Comparison of ENCODE assay signal across 29 cellular contexts in the genomic region with DNA sequence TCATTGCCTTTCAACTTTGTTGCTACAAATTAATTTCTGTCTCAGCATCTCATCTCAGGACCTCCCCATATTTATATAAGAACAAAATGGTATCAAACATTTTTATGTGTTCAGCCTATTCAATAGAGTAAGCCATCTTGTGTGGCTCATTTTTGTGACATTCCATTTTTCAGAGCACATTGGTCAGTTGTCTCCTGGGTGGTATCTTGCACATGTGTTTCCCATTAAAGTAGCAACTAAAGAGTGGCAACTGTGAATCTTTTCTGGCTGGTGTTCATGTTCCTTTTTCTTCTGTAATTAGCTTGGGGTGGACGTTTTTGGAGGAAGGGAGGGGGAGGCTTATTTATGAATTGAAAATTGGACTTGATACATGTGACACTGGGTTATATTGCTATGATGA. TPM values are rescaled to one million over a fixed set of nuclear protein-coding genes. Genes with fewer than 3 reads are reported as not detected.
"Had no signal": no experiment of that assay in that cellular context is flagged by ENCODE, and none has a peak within 500 bp of the region (broad histone marks: within the 10 kb centered on the region; RNA-seq: fewer than 3 reads in every experiment).

No MANE protein-coding gene starts in this region.

- H3K9me3 ChIP-seq: adrenal gland, body of pancreas, breast epithelium, SJCRH30 had no signal

- H3K27ac Mint-ChIP-seq: activated CD4-positive, alpha-beta T cell treated with anti-CD3 and anti-CD28 coated beads, Interleukin-2, amount 10 ng/mL, durations not matched to agents 24 days and 14 days; activated CD8-positive, alpha-beta T cell treated with anti-CD3 and anti-CD28 coated beads, Interleukin-2, amount 10 ng/mL, durations not matched to agents 7 days and 5 days; activated naive CD4-positive, alpha-beta T cell treated with anti-CD3 and anti-CD28 coated beads for 36 hours; activated naive CD4-positive, alpha-beta T cell treated with anti-CD3 and anti-CD28 coated beads, Interleukin-2, amount 50 U/mL, for 72 hours; activated T-helper 1 cell treated with anti-CD3 and anti-CD28 coated beads, Interleukin-12 subunit alpha, Interleukin-12 subunit beta, Interleukin-2, Interleukin-4 antibody, amounts not matched to agents 30 ng/mL and 10 ng/mL and 1 ng/mL, durations not matched to agents 14 hours and 24 hours and 36 hours had no signal

- DNase-seq: activated CD4-positive, alpha-beta T cell treated with anti-CD3 and anti-CD28 coated beads, Interleukin-2, amount 10 ng/mL, durations not matched to agents 24 days and 14 days; activated CD4-positive, alpha-beta T cell treated with anti-CD3 and anti-CD28 coated beads, Interleukin-2, amount 50 U/mL, for 48 hours; activated CD8-positive, alpha-beta memory T cell treated with anti-CD3 and anti-CD28 coated beads, Interleukin-2, amount 50 U/mL, for 4 hours; activated CD8-positive, alpha-beta T cell treated with anti-CD3 and anti-CD28 coated beads, Interleukin-2, amount 10 ng/mL, durations not matched to agents 7 days and 5 days; activated gamma-delta T cell treated with Interleukin-2 at 50 U/mL for 16 hours; activated naive CD4-positive, alpha-beta T cell treated with anti-CD3 and anti-CD28 coated beads for 36 hours; activated T-cell treated with anti-CD3 and anti-CD28 coated beads for 4 hours; activated T-cell treated with anti-CD3 and anti-CD28 coated beads, Interleukin-2, amount 50 U/mL, for 4 hours; adrenal gland; body of pancreas; MM.1S; MV-4-11; NCI-H1092; NCI-H1436 treated with DMSO at 0.1 percent for 48 hours; NCI-H1694 treated with DMSO at 0.1 percent for 48 hours; NCI-H2029; NCI-H345; NCI-H524 treated with DMSO at 0.1 percent for 48 hours; OCI-M1; SHP77; SJCRH30; SW 1271; T-helper 1 cell; T-helper 2 cell; T-helper 9 cell had no signal

- H3K9me3 Mint-ChIP-seq: activated CD4-positive, alpha-beta T cell treated with anti-CD3 and anti-CD28 coated beads, Interleukin-2, amount 10 ng/mL, durations not matched to agents 24 days and 14 days; activated T-cell treated with anti-CD3 and anti-CD28 coated beads, Interleukin-2, amount 50 U/mL, for 4 hours; activated T-helper 1 cell treated with anti-CD3 and anti-CD28 coated beads, Interleukin-12 subunit alpha, Interleukin-12 subunit beta, Interleukin-2, Interleukin-4 antibody, amounts not matched to agents 30 ng/mL and 10 ng/mL and 1 ng/mL, durations not matched to agents 14 hours and 24 hours and 36 hours had no signal

- H3K27me3 ChIP-seq: adrenal gland, body of pancreas, breast epithelium, SJCRH30 had no signal

- H3K4me1 ChIP-seq: breast epithelium, SJCRH30 had no signal

- H3K27ac ChIP-seq: adrenal gland, body of pancreas, breast epithelium, KMS-11, SJCRH30 had no signal

- H3K27me3 Mint-ChIP-seq: activated CD4-positive, alpha-beta T cell treated with anti-CD3 and anti-CD28 coated beads, Interleukin-2, amount 10 ng/mL, durations not matched to agents 24 days and 14 days had no signal

- H3K4me3 ChIP-seq: adrenal gland, body of pancreas, breast epithelium, SJCRH30 had no signal

- H3K4me3 Mint-ChIP-seq: activated CD4-positive, alpha-beta T cell treated with anti-CD3 and anti-CD28 coated beads, Interleukin-2, amount 10 ng/mL, durations not matched to agents 24 days and 14 days; activated CD8-positive, alpha-beta T cell treated with anti-CD3 and anti-CD28 coated beads, Interleukin-2, amount 10 ng/mL, durations not matched to agents 7 days and 5 days; activated naive CD4-positive, alpha-beta T cell treated with anti-CD3 and anti-CD28 coated beads for 36 hours; activated T-cell treated with anti-CD3 and anti-CD28 coated beads, Interleukin-2, amount 50 U/mL, for 4 hours; activated T-helper 1 cell treated with anti-CD3 and anti-CD28 coated beads, Interleukin-12 subunit alpha, Interleukin-12 subunit beta, Interleukin-2, Interleukin-4 antibody, amounts not matched to agents 30 ng/mL and 10 ng/mL and 1 ng/mL, durations not matched to agents 14 hours and 24 hours and 36 hours had no signal

- H3K36me3 ChIP-seq: adrenal gland, breast epithelium, SJCRH30 had no signal

- H3K4me1 Mint-ChIP-seq: activated CD4-positive, alpha-beta T cell treated with anti-CD3 and anti-CD28 coated beads, Interleukin-2, amount 10 ng/mL, durations not matched to agents 24 days and 14 days had no signal

- H3K36me3 Mint-ChIP-seq: activated naive CD4-positive, alpha-beta T cell treated with anti-CD3 and anti-CD28 coated beads, Interleukin-2, amount 50 U/mL, for 72 hours had no signal

RNA-seq across cellular contexts. Expression of a gene that starts 45.3 kb away (rescaled TPM):
- total RNA-seq: activated CD4-positive, alpha-beta T cell treated with anti-CD3 and anti-CD28 coated beads, Interleukin-2, amount 10 ng/mL, durations not matched to agents 24 days and 14 days; activated CD8-positive, alpha-beta T cell treated with anti-CD3 and anti-CD28 coated beads, Interleukin-2, amount 10 ng/mL, durations not matched to agents 7 days and 5 days; activated naive CD4-positive, alpha-beta T cell treated with anti-CD3 and anti-CD28 coated beads for 36 hours; activated naive CD4-positive, alpha-beta T cell treated with anti-CD3 and anti-CD28 coated beads, Interleukin-2, amount 50 U/mL, for 72 hours; activated T-helper 1 cell treated with anti-CD3 and anti-CD28 coated beads, Interleukin-12 subunit alpha, Interleukin-12 subunit beta, Interleukin-2, Interleukin-4 antibody, amounts not matched to agents 30 ng/mL and 10 ng/mL and 1 ng/mL, durations not matched to agents 14 hours and 24 hours and 36 hours had no signal
